ENCODE assay signal across 8 cellular contexts in the genomic region with DNA sequence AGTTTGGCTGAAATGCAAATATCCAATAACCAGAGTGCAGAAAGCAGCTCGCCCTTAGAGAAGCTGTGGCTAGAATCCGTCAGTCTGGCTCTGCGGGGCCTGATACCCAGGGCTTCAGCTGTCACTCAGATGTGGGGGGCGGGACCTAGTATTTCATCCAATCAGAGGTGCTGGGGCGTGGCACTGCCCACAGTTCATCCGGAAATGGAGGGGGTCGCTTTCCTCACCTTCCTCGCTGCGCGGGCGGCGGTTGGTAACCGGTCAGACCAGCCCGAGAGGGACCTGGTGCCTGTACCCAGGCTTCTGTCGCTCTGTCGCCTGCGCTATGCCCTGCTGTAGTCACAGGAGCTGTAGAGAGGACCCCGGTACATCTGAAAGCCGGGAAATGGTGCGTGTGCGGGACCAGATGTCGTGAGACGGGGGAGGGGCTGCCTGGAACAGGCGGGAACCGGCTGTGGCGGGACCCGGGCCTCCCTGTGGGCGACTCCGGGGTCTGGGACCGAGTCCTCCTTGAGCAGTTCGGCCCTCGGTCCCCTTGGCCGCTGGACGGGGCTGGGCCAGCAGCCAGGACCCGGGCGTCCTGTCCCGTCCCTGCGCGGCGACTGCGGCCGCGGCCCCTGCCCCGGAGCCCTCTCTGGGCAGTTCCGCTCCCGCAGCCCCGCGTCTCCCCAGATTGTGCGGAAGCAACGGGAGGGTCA. TPM values are rescaled to one million over a fixed set of nuclear protein-coding genes. Genes with fewer than 3 reads are reported as not detected.
DNase-seq lines count a peak whose midpoint lies in the region; ATAC-seq and TF ChIP-seq lines count a peak whose summit lies in the region.

ZNF700 (plus strand) TSS at position 222 of the 698 bp plus-strand sequence; CDS start at position 326, 104 bp downstream.

- peak within 1 kb of the TSS; percentile 38 to 91 for H3K27ac ChIP-seq in ovary
- peak within 1 kb of the TSS; percentile 98 for H3K27ac ChIP-seq in thymus (ENCODE audit: low read depth)

- peak; percentile 74 for TF ChIP-seq EP300 in ovary (IDR thresholded peaks at IDR 0.05)

- ATAC-seq in HG02763 (IDR thresholded peaks at IDR 0.05; ENCODE audit: unreplicated experiment) (peak; percentile 85), Right ventricle myocardium inferior (peak; percentile 99)

- peak; percentile 76 for TF ChIP-seq POLR2A in ovary (IDR thresholded peaks at IDR 0.05)

- H3K36me3 ChIP-seq in ovary (no peaks in the 10 kb centered on the region), thymus (ENCODE audit: control insufficient read depth, insufficient read depth) (peaks cover 11% of the 10 kb centered on the region)

- intact Hi-C loops in Right ventricle myocardium inferior (cut with DNase I): loop anchor here (1.0 to 5.0 kb wide), 4 partner anchors 43 to 216 kb away; partner anchors contain the start of gene ZNF878
- intact Hi-C loops in ovary (cut with DNase I): loop anchor here in 3 of 4 donors (2.0 to 10.0 kb wide), 5 partner anchors 38 to 216 kb away; partner anchors contain the start of genes ZNF20 (in 1 of the 3) and ZNF69 (in 1 of the 3)

- TF ChIP-seq CTCF in GM12875 (IDR thresholded peaks at IDR 0.05; ENCODE audit: borderline replicate concordance, insufficient read depth, low read depth, low read length): no peak
- peak in 1 of 3 donors; percentile 20 for TF ChIP-seq CTCF in ovary (IDR thresholded peaks at IDR 0.05)

- H3K4me1 ChIP-seq in ovary (ENCODE audit: insufficient read depth) (peaks cover 15% of the 10 kb centered on the region), thymus (ENCODE audit: control insufficient read depth, insufficient read depth, low read length) (peaks cover 9% of the 10 kb centered on the region)

- H3K9me3 ChIP-seq in ovary (no peaks in the 10 kb centered on the region), thymus (ENCODE audit: control insufficient read depth) (no peaks in the 10 kb centered on the region)

- no peaks in the 10 kb centered on the region for H3K27me3 ChIP-seq in ovary
- H3K27me3 ChIP-seq in thymus (ENCODE audit: control insufficient read depth, insufficient read depth): no peaks in the 10 kb centered on the region

- peak within 1 kb of the TSS; percentile 94 for H3K4me3 ChIP-seq in GM12875 (ENCODE audit: low read depth, low read length)
- peak within 1 kb of the TSS; percentile 85 for H3K4me3 ChIP-seq in ovary
- H3K4me3 ChIP-seq in thymus (ENCODE audit: low read length): peak within 1 kb of the TSS; percentile 90

- DNase-seq in NCI-H1417 (lab: John Stamatoyannopoulos, UW) (peak; percentile 86 to 98 (median 97)), SW 1271 (lab: John Stamatoyannopoulos, UW) (peak; percentile 83 to 93), Right ventricle myocardium inferior (ENCODE audit: missing footprints) (peak; percentile 96), ovary (peak; percentile 93 to 97 (median 95))
- DNase-seq in activated naive CD8-positive, alpha-beta T cell treated with anti-CD3 and anti-CD28 coated beads, Interleukin-2, amount 50 U/mL, for 16 hours (ENCODE audit: low read depth, low spot score): peak; percentile 82

- 0% methylated on average over 47 to 50 of the region's 50 CpGs for WGBS in ovary, 3 donors
- under 1% methylated on average over 50 of the region's 50 CpGs for WGBS in thymus

RNA-seq across cellular contexts. Expression of gene ZNF700, which starts in this region (rescaled TPM):
- total RNA-seq in Right ventricle myocardium inferior (4.1 TPM), ovary (10 to 100 TPM in 6 of 7 donors, 1 to 10 TPM in 1; 8.6 to 22.3 (median 14.0) TPM)
- polyA plus RNA-seq in ovary (1 to 10 TPM; 6.7 to 7.6 TPM), thymus (42.6 TPM)

Comparison
In these comparisons a context has a peak if more than half of its experiments do, and no peak if none do; other contexts are left out.
1. Peak in every context shown above with its lines: DNase-seq, ATAC-seq, H3K4me3 ChIP-seq and H3K27ac ChIP-seq.